In the genomic region with DNA sequence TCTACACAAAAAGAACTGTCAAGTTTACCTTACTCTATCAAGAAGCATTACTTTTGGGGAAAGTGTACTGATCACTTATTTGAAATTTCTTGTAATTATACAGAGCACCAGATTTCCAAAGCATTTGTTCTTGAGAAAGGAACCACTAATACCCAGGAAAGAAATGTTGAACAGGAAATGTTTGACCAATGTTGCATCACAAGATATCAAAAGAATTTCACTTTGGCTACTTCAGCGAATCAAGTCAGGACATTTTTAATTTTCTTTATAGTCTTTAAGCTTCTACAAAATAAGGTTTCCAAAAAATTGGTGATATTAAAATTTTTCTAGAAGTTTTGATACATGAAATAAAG, we compare ENCODE assay signal across 12 cellular contexts.
DNase-seq lines count a peak whose midpoint lies in the region; ATAC-seq and TF ChIP-seq lines count a peak whose summit lies in the region.
"Had no signal": no experiment of that assay in that cellular context is flagged by ENCODE, and none has a peak within 500 bp of the region (broad histone marks: within the 10 kb centered on the region; RNA-seq: fewer than 3 reads in every experiment).

No MANE protein-coding gene starts in this region.

- H3K36me3 ChIP-seq in breast epithelium (no peaks in the 10 kb centered on the region), left lung (no peaks in the 10 kb centered on the region)
- H3K36me3 ChIP-seq: suprapubic skin had no signal

- intact Hi-C loops in MCF 10A (cut with micrococcal nuclease), result no loop called here
- intact Hi-C loops in breast epithelium (cut with DNase I; ENCODE audit: low total_unique reads), result no loop called here
- intact Hi-C loops in left lung (cut with DNase I), result no loop called here

- H3K9me3 ChIP-seq in breast epithelium (no peaks in the 10 kb centered on the region), left lung (no peaks in the 10 kb centered on the region)
- H3K9me3 ChIP-seq: suprapubic skin had no signal

- CTCF ChIA-PET in MCF 10A (lab: Yijun Ruan, JAX), result interaction anchor here (0.9 kb wide), 1 partner anchor 428 kb away, joined by 4 read pairs; no protein-coding TSS in a partner anchor

- POLR2A ChIA-PET in MCF 10A (lab: Yijun Ruan, JAX), result interaction anchor here (0.9 to 1.0 kb wide), 3 partner anchors 48 to 532 kb away, joined by 3 to 7 read pairs (median 3); partner anchors contain the start of gene MYNN

- ATAC-seq in left lung (peak; percentile 27), GM18517 (IDR thresholded peaks at IDR 0.05; ENCODE audit: unreplicated experiment) (no peak), HG02759 (IDR thresholded peaks at IDR 0.05; ENCODE audit: unreplicated experiment) (no peak)

- H3K4me3 Mint-ChIP-seq in MCF 10A (ENCODE audit: unreplicated experiment), result no peak overlapping the region
- H3K4me3 Mint-ChIP-seq in chondrocyte (ENCODE audit: unreplicated experiment), result peak overlapping the region; percentile 89

- TF ChIP-seq POLR2A in breast epithelium (IDR thresholded peaks at IDR 0.05), result no peak

- H3K4me1 ChIP-seq in breast epithelium (no peaks in the 10 kb centered on the region), left lung (peaks cover 13 to 14% of the 10 kb centered on the region in 2 donors)

- no TSS peak for BruUV-seq in MCF 10A (replicated peaks; lab: Mats Ljungman, UMichigan)

- peak; percentile 28 for DNase-seq in MCF 10A (ENCODE audit: unreplicated experiment)
- no peak for DNase-seq in breast epithelium (ENCODE audit: low spot score in 2 of 2)
- DNase-seq in chondrocyte (ENCODE audit: low spot score), result no peak
- DNase-seq in left lung, result no peak
- DNase-seq in NCI-H345 (lab: John Stamatoyannopoulos, UW), result no peak
- no peak for DNase-seq in DMS 273 (lab: John Stamatoyannopoulos, UW; ENCODE audit: unreplicated experiment)
- DNase-seq: DMS79; effector memory CD4-positive, alpha-beta T cell had no signal

- H3K36me3 Mint-ChIP-seq in MCF 10A (ENCODE audit: insufficient read depth, unreplicated experiment) (no peaks in the 10 kb centered on the region), chondrocyte (ENCODE audit: low read depth) (no peaks in the 10 kb centered on the region)

- H3K9me3 Mint-ChIP-seq in MCF 10A (ENCODE audit: unreplicated experiment), result no peaks in the 10 kb centered on the region
- no peaks in the 10 kb centered on the region for H3K9me3 Mint-ChIP-seq in chondrocyte (ENCODE audit: low read depth)

- no peak overlapping the region for H3K4me3 ChIP-seq in breast epithelium
- peak overlapping the region in 1 of 2 donors; percentile 36 for H3K4me3 ChIP-seq in left lung

- H3K27ac ChIP-seq in breast epithelium (no peak overlapping the region), left lung (peak overlapping the region; percentile 77 to 78)
- H3K27ac ChIP-seq: 22Rv1, suprapubic skin had no signal

- H3K4me1 Mint-ChIP-seq in MCF 10A (ENCODE audit: insufficient read depth, unreplicated experiment), result peaks cover 21% of the 10 kb centered on the region
- H3K4me1 Mint-ChIP-seq in chondrocyte (ENCODE audit: low read depth), result peaks cover 58% of the 10 kb centered on the region

- H3K27ac Mint-ChIP-seq in MCF 10A (ENCODE audit: low read depth, unreplicated experiment) (peak overlapping the region; percentile 69), chondrocyte (ENCODE audit: unreplicated experiment) (peak overlapping the region; percentile 98)

- H3K27me3 ChIP-seq in breast epithelium, result peaks cover 0 to 2% of the 10 kb centered on the region in 2 donors
- peaks cover 0 to 17% of the 10 kb centered on the region in 2 donors for H3K27me3 ChIP-seq in left lung

- TF ChIP-seq CTCF in MCF 10A (IDR thresholded peaks at IDR 0.05; ENCODE audit: unreplicated experiment) (no peak), breast epithelium (IDR thresholded peaks at IDR 0.05) (no peak), chondrocyte (IDR thresholded peaks at IDR 0.05) (no peak), left lung (IDR thresholded peaks at IDR 0.05) (no peak)

- H3K27me3 Mint-ChIP-seq in MCF 10A (ENCODE audit: insufficient read depth, unreplicated experiment), result no peaks in the 10 kb centered on the region
- H3K27me3 Mint-ChIP-seq in chondrocyte (ENCODE audit: low read depth), result no peaks in the 10 kb centered on the region

Comparison
In these comparisons a context has a peak if more than half of its experiments do, and no peak if none do; other contexts are left out.
1. H3K27ac ChIP-seq: peak in left lung (2 of 2); none in breast epithelium (0 of 2).